In the genomic region with DNA sequence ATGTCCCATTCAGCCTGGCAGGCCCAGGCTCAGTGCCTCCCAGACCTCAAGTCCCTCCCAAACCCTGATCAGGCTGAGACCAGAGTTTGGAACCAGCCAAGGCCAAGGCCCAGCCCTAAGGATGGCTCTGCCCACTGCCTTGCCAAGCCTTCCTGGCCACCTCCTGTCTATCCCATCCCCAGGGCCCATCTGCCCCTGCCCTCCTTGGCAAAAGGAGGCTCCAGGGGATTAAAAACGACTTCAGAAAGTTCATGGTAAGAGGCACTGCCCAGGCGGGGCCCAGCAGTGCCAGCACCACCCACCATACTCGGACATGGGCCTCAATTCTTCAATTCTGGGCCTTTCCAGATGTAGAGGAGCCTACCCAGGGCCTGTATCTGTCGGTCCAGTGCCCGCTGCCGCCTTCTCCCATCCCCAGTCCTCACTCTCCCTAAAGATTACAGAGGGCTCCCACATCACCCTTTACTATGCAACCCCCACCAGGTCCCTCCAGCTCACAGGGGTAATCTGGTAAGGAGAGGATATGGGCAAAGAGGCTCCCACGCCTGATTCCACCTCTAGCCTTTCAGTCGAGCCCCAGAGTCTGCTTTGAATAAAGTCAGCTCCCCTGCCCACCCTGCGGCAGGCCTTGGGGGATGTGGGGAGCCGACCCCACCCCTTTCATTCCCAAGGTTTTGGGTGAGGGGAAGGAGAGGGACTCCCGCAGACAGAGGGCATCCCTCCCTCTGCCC, we compare ENCODE assay signal across 9 cellular contexts. TPM values are rescaled to one million over a fixed set of nuclear protein-coding genes. Genes with fewer than 3 reads are reported as not detected.
DNase-seq lines count a peak whose midpoint lies in the region; ATAC-seq, FAIRE-seq and TF ChIP-seq lines count a peak whose summit lies in the region.
"Had no signal": no experiment of that assay in that cellular context is flagged by ENCODE, and none has a peak within 500 bp of the region (broad histone marks: within the 10 kb centered on the region; RNA-seq: fewer than 3 reads in every experiment).

No MANE protein-coding gene starts in this region.

- peaks cover 21% of the 10 kb centered on the region for H3K4me1 ChIP-seq in Loucy (ENCODE audit: insufficient read depth, low read length, poor library complexity, severe bottlenecking)
- peaks cover 15% of the 10 kb centered on the region for H3K4me1 ChIP-seq in muscle layer of colon (ENCODE audit: insufficient read depth, low read length)

- peaks cover 8% of the 10 kb centered on the region for H3K27me3 Mint-ChIP-seq in endothelial cell (ENCODE audit: unreplicated experiment)

- DNase-seq in endothelial cell (ENCODE audit: low spot score) (no peak), H54 (ENCODE audit: insufficient read length, low spot score) (no peak), GM20000 (ENCODE audit: low spot score) (no peak), NK-92 (lab: John Stamatoyannopoulos, UW; ENCODE audit: unreplicated experiment) (no peak)
- DNase-seq: NCI-H2171 had no signal

- H3K4me3 Mint-ChIP-seq in endothelial cell (ENCODE audit: unreplicated experiment), result peak overlapping the region; percentile 97

- H3K27ac Mint-ChIP-seq in endothelial cell (ENCODE audit: unreplicated experiment), result no peak overlapping the region

- H3K9ac ChIP-seq in Loucy (ENCODE audit: low read depth, low read length, poor library complexity, severe bottlenecking), result peak overlapping the region; percentile 94
- peak overlapping the region; percentile 80 for H3K9ac ChIP-seq in muscle layer of colon (ENCODE audit: low read length)

- TF ChIP-seq POLR2A in H54 (IDR thresholded peaks at IDR 0.05; ENCODE audit: low read depth, low read length), result no peak

- peak overlapping the region; percentile 95 for H3K27ac ChIP-seq in 22Rv1
- peak overlapping the region; percentile 76 for H3K27ac ChIP-seq in muscle layer of colon (ENCODE audit: low read depth, low read length)

- no peaks in the 10 kb centered on the region for H3F3A ChIP-seq in Loucy (ENCODE audit: low read depth)

- no peaks in the 10 kb centered on the region for H3K27me3 ChIP-seq in Loucy (ENCODE audit: insufficient read depth, low read length, poor library complexity, severe bottlenecking)
- no peaks in the 10 kb centered on the region for H3K27me3 ChIP-seq in muscle layer of colon (ENCODE audit: control insufficient read depth in 1 of 2, insufficient read depth in 2 of 2, low read length in 2 of 2)

- TF ChIP-seq CTCF in 22Rv1 (IDR thresholded peaks at IDR 0.05), result no peak
- no peak for TF ChIP-seq CTCF in Loucy (conservative IDR thresholded peaks at IDR 0.05; ENCODE audit: low read length)
- TF ChIP-seq CTCF in endothelial cell (IDR thresholded peaks at IDR 0.05; ENCODE audit: unreplicated experiment), result no peak
- no peak for TF ChIP-seq CTCF in GM20000 (IDR thresholded peaks at IDR 0.05; ENCODE audit: extremely low read depth, missing control alignments)

- FAIRE-seq in H54 (lab: Jason Lieb, UNC), result no peak

- no peaks in the 10 kb centered on the region for H3K9me3 Mint-ChIP-seq in endothelial cell (ENCODE audit: unreplicated experiment)

- peaks cover 21% of the 10 kb centered on the region for H3K4me1 Mint-ChIP-seq in endothelial cell (ENCODE audit: unreplicated experiment)

- no peaks in the 10 kb centered on the region for H3K9me2 ChIP-seq in Loucy (replicated peaks; ENCODE audit: low read depth, low read length)

- peak overlapping the region; percentile 98 for H3K4me2 ChIP-seq in Loucy (ENCODE audit: low read depth, low read length, poor library complexity, severe bottlenecking)

- no peaks in the 10 kb centered on the region for H3K36me3 ChIP-seq in Loucy (ENCODE audit: insufficient read depth, low read length)
- H3K36me3 ChIP-seq in muscle layer of colon (ENCODE audit: insufficient read depth, low read length), result no peaks in the 10 kb centered on the region

- no peaks in the 10 kb centered on the region for H3K9me3 ChIP-seq in Loucy (ENCODE audit: insufficient read depth, low read depth, low read length)
- H3K9me3 ChIP-seq in muscle layer of colon (ENCODE audit: low read length), result no peaks in the 10 kb centered on the region

- H3K36me3 Mint-ChIP-seq in endothelial cell (ENCODE audit: low read depth, unreplicated experiment), result no peaks in the 10 kb centered on the region

- H3K4me3 ChIP-seq in Loucy (ENCODE audit: low read length, poor library complexity, severe bottlenecking) (peak overlapping the region; percentile 98), muscle layer of colon (ENCODE audit: low read depth in 1 of 2, low read length in 2 of 2) (peak overlapping the region; percentile 74 to 81)

- peaks cover 26% of the 10 kb centered on the region for H3K79me2 ChIP-seq in Loucy (ENCODE audit: insufficient read depth, low read length)

- H2AFZ ChIP-seq in Loucy (ENCODE audit: low read length), result 0 out of 2 replicates have a peak overlapping the region, but pooled peaks have one; percentile 41

- ATAC-seq in GM18517 (IDR thresholded peaks at IDR 0.05; ENCODE audit: unreplicated experiment), result no peak

- no peaks in the 10 kb centered on the region for H4K20me1 ChIP-seq in Loucy (ENCODE audit: insufficient read depth, low read length, poor library complexity, severe bottlenecking)

RNA-seq across cellular contexts. Expression of a gene that starts 0.9 kb away (rescaled TPM):
- total RNA-seq in endothelial cell (ENCODE audit: unreplicated experiment), result 31.6 TPM

RNA-seq across cellular contexts. Expression of a gene that starts 30.3 kb away (rescaled TPM):
- total RNA-seq in endothelial cell (ENCODE audit: unreplicated experiment), result 83.1 TPM
